In genomic region chr2:25000503-25001328, GRCh38 we compare ENCODE assay signal across 16 cellular contexts. TPM values are rescaled to one million over a fixed set of nuclear protein-coding genes. Genes with fewer than 3 reads are reported as not detected.
DNase-seq lines count a peak whose midpoint lies in the region; ATAC-seq, FAIRE-seq and TF ChIP-seq lines count a peak whose summit lies in the region.
"Had no signal": no experiment of that assay in that cellular context is flagged by ENCODE, and none has a peak within 500 bp of the region (broad histone marks: within the 10 kb centered on the region; RNA-seq: fewer than 3 reads in every experiment).

No MANE protein-coding gene starts in this region.

- TF ChIP-seq CTCF in astrocyte (IDR thresholded peaks at IDR 0.05; ENCODE audit: insufficient read depth, low read depth, low read length) (no peak), type B pancreatic cell (conservative IDR thresholded peaks at IDR 0.05) (no peak), colonic mucosa (IDR thresholded peaks at IDR 0.05) (no peak)

- no peaks in the 10 kb centered on the region for H3K27me3 ChIP-seq in astrocyte (ENCODE audit: insufficient read depth, low read length)
- H3K27me3 ChIP-seq in colonic mucosa: no peaks in the 10 kb centered on the region
- H3K27me3 ChIP-seq: neutrophil, tibial nerve had no signal

- ATAC-seq in GM21528 (IDR thresholded peaks at IDR 0.05; ENCODE audit: low FRiP score, unreplicated experiment): no peak
- ATAC-seq: lower lobe of right lung had no signal

- no peaks in the 10 kb centered on the region for H3K79me2 ChIP-seq in astrocyte (ENCODE audit: insufficient read depth, low read length)

- H3K27ac Mint-ChIP-seq in astrocyte (ENCODE audit: unreplicated experiment) (no peak overlapping the region), type B pancreatic cell (peak overlapping the region; percentile 12)
- H3K27ac Mint-ChIP-seq: activated CD4-positive, alpha-beta T cell treated with anti-CD3 and anti-CD28 coated beads, Interleukin-2, amount 10 ng/mL, durations not matched to agents 7 days and 5 days had no signal

- peak overlapping the region; percentile 55 for H2AFZ ChIP-seq in astrocyte (ENCODE audit: low read depth, low read length)

- DNase-seq in NCI-H146 (lab: John Stamatoyannopoulos, UW) (peak; percentile 19), NCI-H146 treated with DMSO at 0.1 percent for 48 hours (lab: John Stamatoyannopoulos, UW; ENCODE audit: unreplicated experiment) (no peak), astrocyte (ENCODE audit: low read depth) (peak; percentile 42), head of caudate nucleus (peak in 40 of 42 donors; percentile 17 to 86 (median 60)), type B pancreatic cell (ENCODE audit: extremely low spot score, unreplicated experiment) (no peak), colonic mucosa (no peak)
- DNase-seq in activated CD4-positive, alpha-beta T cell treated with anti-CD3 and anti-CD28 coated beads for 1 hour: no peak
- DNase-seq: activated CD4-positive, alpha-beta T cell treated with anti-CD3 and anti-CD28 coated beads, Interleukin-2, amount 10 ng/mL, durations not matched to agents 7 days and 5 days; DMS 273 treated with DMSO at 0.1 percent for 48 hours; lower lobe of right lung; OCI-M1 had no signal

- H3K4me2 ChIP-seq in astrocyte (ENCODE audit: low read length): peak overlapping the region; percentile 75

- no peaks in the 10 kb centered on the region for H3K9me3 Mint-ChIP-seq in astrocyte (ENCODE audit: unreplicated experiment)
- no peaks in the 10 kb centered on the region for H3K9me3 Mint-ChIP-seq in type B pancreatic cell
- H3K9me3 Mint-ChIP-seq: activated CD4-positive, alpha-beta T cell treated with anti-CD3 and anti-CD28 coated beads, Interleukin-2, amount 10 ng/mL, durations not matched to agents 7 days and 5 days had no signal

- peaks cover 26% of the 10 kb centered on the region for H3K4me1 ChIP-seq in astrocyte (ENCODE audit: insufficient read depth, low read length)
- H3K4me1 ChIP-seq in colonic mucosa: no peaks in the 10 kb centered on the region
- H3K4me1 ChIP-seq: lower lobe of right lung had no signal

- H4K20me1 ChIP-seq in astrocyte (ENCODE audit: insufficient read depth, low read length): no peaks in the 10 kb centered on the region

- H3K27ac ChIP-seq in astrocyte (ENCODE audit: low read depth, low read length) (no peak overlapping the region), colonic mucosa (no peak overlapping the region)
- H3K27ac ChIP-seq: 22Rv1, lower lobe of right lung, neutrophil had no signal

- H3K9me3 ChIP-seq in astrocyte (ENCODE audit: insufficient read depth, low read depth, low read length) (no peaks in the 10 kb centered on the region), colonic mucosa (no peaks in the 10 kb centered on the region)
- H3K9me3 ChIP-seq: lower lobe of right lung, neutrophil, tibial nerve had no signal

- H3K4me3 ChIP-seq in astrocyte (ENCODE audit: insufficient read depth, low read depth, low read length) (no peak overlapping the region), colonic mucosa (no peak overlapping the region)
- H3K4me3 ChIP-seq: lower lobe of right lung, tibial nerve had no signal

- intact Hi-C loops in head of caudate nucleus (cut with DNase I): no loop called here
- intact Hi-C loops in colonic mucosa (cut with DNase I): no loop called here

- H3K27me3 Mint-ChIP-seq in astrocyte (ENCODE audit: low read depth, unreplicated experiment) (no peaks in the 10 kb centered on the region), type B pancreatic cell (peaks cover 11% of the 10 kb centered on the region)

- no peak for FAIRE-seq in astrocyte (lab: Jason Lieb, UNC)
- FAIRE-seq: GM12891 had no signal

- H3K36me3 ChIP-seq in astrocyte (ENCODE audit: insufficient read depth, low read length): no peaks in the 10 kb centered on the region
- H3K36me3 ChIP-seq in colonic mucosa: no peaks in the 10 kb centered on the region
- H3K36me3 ChIP-seq: lower lobe of right lung, neutrophil had no signal

- H3K4me1 Mint-ChIP-seq in astrocyte (ENCODE audit: low read depth, unreplicated experiment): peaks cover 23% of the 10 kb centered on the region
- peaks cover 13% of the 10 kb centered on the region for H3K4me1 Mint-ChIP-seq in type B pancreatic cell (ENCODE audit: unreplicated experiment)
- H3K4me1 Mint-ChIP-seq: activated CD4-positive, alpha-beta T cell treated with anti-CD3 and anti-CD28 coated beads, Interleukin-2, amount 10 ng/mL, durations not matched to agents 7 days and 5 days had no signal

- H3K9ac ChIP-seq in astrocyte (ENCODE audit: low read length): no peak overlapping the region
- H3K9ac ChIP-seq in colonic mucosa (ENCODE audit: low read depth in 2 of 2, low read length in 2 of 2): no peak overlapping the region

- H3K36me3 Mint-ChIP-seq in astrocyte (ENCODE audit: low read depth, unreplicated experiment): no peaks in the 10 kb centered on the region
- H3K36me3 Mint-ChIP-seq in type B pancreatic cell: no peaks in the 10 kb centered on the region

- H3K4me3 Mint-ChIP-seq in astrocyte (ENCODE audit: unreplicated experiment) (no peak overlapping the region), type B pancreatic cell (no peak overlapping the region)
- H3K4me3 Mint-ChIP-seq: activated CD4-positive, alpha-beta T cell treated with anti-CD3 and anti-CD28 coated beads, Interleukin-2, amount 10 ng/mL, durations not matched to agents 7 days and 5 days had no signal

RNA-seq across cellular contexts. Expression of gene DNAJC27, which starts 29.0 kb away (rescaled TPM):
- total RNA-seq in astrocyte: 3.1 and 3.5 TPM in 2 replicates
- total RNA-seq in type B pancreatic cell (ENCODE audit: low replicate concordance): 7.5 and 9.1 TPM in 2 replicates
- 1 to 10 TPM; 3.4 to 3.9 TPM for total RNA-seq in colonic mucosa

RNA-seq across cellular contexts. Expression of gene EFR3B, which starts 41.2 kb away (rescaled TPM):
- total RNA-seq in astrocyte (13.3 and 14.7 TPM in 2 replicates), type B pancreatic cell (ENCODE audit: low replicate concordance) (5.3 and 12.4 TPM in 2 replicates), colonic mucosa (1 to 10 TPM; 1.7 to 1.8 TPM)

Comparison
In these comparisons a context has a peak if more than half of its experiments do, and no peak if none do; other contexts are left out.
1. DNase-seq: peak in NCI-H146 (single experiment), astrocyte (single experiment) and head of caudate nucleus (40 of 42); none in NCI-H146 treated with DMSO at 0.1 percent for 48 hours (single experiment), type B pancreatic cell (single experiment), colonic mucosa (single experiment) and activated CD4-positive, alpha-beta T cell treated with anti-CD3 and anti-CD28 coated beads for 1 hour (single experiment).